In the genomic region with DNA sequence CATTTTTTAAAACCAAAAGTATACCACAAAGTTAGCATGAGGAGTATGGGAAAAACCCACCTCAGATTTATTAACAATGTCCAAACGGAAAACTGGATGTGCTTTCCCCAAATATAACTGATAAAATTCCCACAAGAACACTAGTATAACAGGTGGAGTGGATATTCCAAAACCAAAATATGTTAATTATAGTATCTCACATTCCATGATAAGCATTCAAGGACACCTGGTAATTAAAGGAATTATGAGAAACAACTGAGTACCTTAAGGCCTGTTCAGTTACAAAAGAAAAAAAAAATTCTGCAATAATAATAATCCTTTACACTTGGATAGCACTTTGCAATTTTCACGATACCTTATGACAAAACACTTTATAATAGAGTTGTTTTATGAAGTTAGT, we compare ENCODE assay signal across 8 cellular contexts. TPM values are rescaled to one million over a fixed set of nuclear protein-coding genes. Genes with fewer than 3 reads are reported as not detected.
DNase-seq lines count a peak whose midpoint lies in the region; ATAC-seq and TF ChIP-seq lines count a peak whose summit lies in the region.

No MANE protein-coding gene starts in this region.

- peak overlapping the region; percentile 93 for H3K4me3 Mint-ChIP-seq in stimulated activated naive CD8-positive, alpha-beta T cell treated with anti-CD3 and anti-CD28 coated beads, Interleukin-15, Interleukin-2, amounts not matched to agents 100 ng/mL and 50 ng/mL, for 24 hours
- peak overlapping the region; percentile 100 for H3K4me3 Mint-ChIP-seq in activated CD4-positive, alpha-beta memory T cell treated with anti-CD3 and anti-CD28 coated beads, Interleukin-2, amount 10 ng/mL, durations not matched to agents 7 days and 5 days

- H3K27me3 Mint-ChIP-seq in stimulated activated naive CD8-positive, alpha-beta T cell treated with anti-CD3 and anti-CD28 coated beads, Interleukin-15, Interleukin-2, amounts not matched to agents 100 ng/mL and 50 ng/mL, for 24 hours = no peaks in the 10 kb centered on the region
- no peaks in the 10 kb centered on the region for H3K27me3 Mint-ChIP-seq in activated CD4-positive, alpha-beta memory T cell treated with anti-CD3 and anti-CD28 coated beads, Interleukin-2, amount 10 ng/mL, durations not matched to agents 7 days and 5 days

- POLR2A ChIA-PET in activated CD4-positive, alpha-beta memory T cell treated with anti-CD3 and anti-CD28 coated beads, Interleukin-2, amount 10 ng/mL, durations not matched to agents 7 days and 5 days (lab: Charles Lee) = interaction anchor here (1.0 to 14.8 kb wide), 7 partner anchors 52 to 674 kb away, joined by 3 to 813 read pairs (median 27); a partner anchor contains a TSS

- H3K27ac Mint-ChIP-seq in stimulated activated naive CD8-positive, alpha-beta T cell treated with anti-CD3 and anti-CD28 coated beads, Interleukin-15, Interleukin-2, amounts not matched to agents 100 ng/mL and 50 ng/mL, for 24 hours = no peak overlapping the region
- H3K27ac Mint-ChIP-seq in activated CD4-positive, alpha-beta memory T cell treated with anti-CD3 and anti-CD28 coated beads, Interleukin-2, amount 10 ng/mL, durations not matched to agents 7 days and 5 days = no peak overlapping the region

- no peak for TF ChIP-seq POLR2A in GM18505 (IDR thresholded peaks at IDR 0.05; ENCODE audit: borderline replicate concordance, extremely low read depth, insufficient read depth, insufficient read length)

- H3K9me3 ChIP-seq in iPS-18c (ENCODE audit: control insufficient read depth, insufficient read depth, low read length) = no peaks in the 10 kb centered on the region

- CTCF ChIA-PET in activated CD4-positive, alpha-beta memory T cell treated with anti-CD3 and anti-CD28 coated beads, Interleukin-2, amount 10 ng/mL, durations not matched to agents 7 days and 5 days (lab: Charles Lee) = interaction anchor here (2.0 to 4.5 kb wide), 3 partner anchors 59 to 131 kb away, joined by 8 to 56 read pairs (median 40); a partner anchor contains a TSS

- peaks cover 39% of the 10 kb centered on the region for H3K4me1 Mint-ChIP-seq in stimulated activated naive CD8-positive, alpha-beta T cell treated with anti-CD3 and anti-CD28 coated beads, Interleukin-15, Interleukin-2, amounts not matched to agents 100 ng/mL and 50 ng/mL, for 24 hours (ENCODE audit: low read depth)
- H3K4me1 Mint-ChIP-seq in activated CD4-positive, alpha-beta memory T cell treated with anti-CD3 and anti-CD28 coated beads, Interleukin-2, amount 10 ng/mL, durations not matched to agents 7 days and 5 days = peaks cover 47% of the 10 kb centered on the region

- no peak for ATAC-seq in stimulated activated naive CD8-positive, alpha-beta T cell treated with anti-CD3 and anti-CD28 coated beads, Interleukin-15, Interleukin-2, amounts not matched to agents 100 U/mL and 50 U/mL, for 24 hours
- ATAC-seq in GM19463 (IDR thresholded peaks at IDR 0.05; ENCODE audit: unreplicated experiment) (no peak), GM18505 (IDR thresholded peaks at IDR 0.05; ENCODE audit: unreplicated experiment) (no peak), HG02885 (IDR thresholded peaks at IDR 0.05; ENCODE audit: poor library complexity, unreplicated experiment) (no peak)

- DNase-seq in stimulated activated naive CD8-positive, alpha-beta T cell treated with anti-CD3 and anti-CD28 coated beads, Interleukin-15, Interleukin-2, amounts not matched to agents 100 U/mL and 50 U/mL, for 24 hours = no peak
- DNase-seq in activated CD4-positive, alpha-beta memory T cell treated with anti-CD3 and anti-CD28 coated beads, Interleukin-2, amount 10 ng/mL, durations not matched to agents 7 days and 5 days = no peak
- DNase-seq in hepatic stellate cell (ENCODE audit: low spot score) = no peak

- no peaks in the 10 kb centered on the region for H3K9me3 Mint-ChIP-seq in stimulated activated naive CD8-positive, alpha-beta T cell treated with anti-CD3 and anti-CD28 coated beads, Interleukin-15, Interleukin-2, amounts not matched to agents 100 ng/mL and 50 ng/mL, for 24 hours
- peaks cover 2% of the 10 kb centered on the region for H3K9me3 Mint-ChIP-seq in activated CD4-positive, alpha-beta memory T cell treated with anti-CD3 and anti-CD28 coated beads, Interleukin-2, amount 10 ng/mL, durations not matched to agents 7 days and 5 days

- H3K36me3 Mint-ChIP-seq in stimulated activated naive CD8-positive, alpha-beta T cell treated with anti-CD3 and anti-CD28 coated beads, Interleukin-15, Interleukin-2, amounts not matched to agents 100 ng/mL and 50 ng/mL, for 24 hours (ENCODE audit: low read depth) = no peaks in the 10 kb centered on the region
- H3K36me3 Mint-ChIP-seq in activated CD4-positive, alpha-beta memory T cell treated with anti-CD3 and anti-CD28 coated beads, Interleukin-2, amount 10 ng/mL, durations not matched to agents 7 days and 5 days (ENCODE audit: low read depth) = peaks cover 17% of the 10 kb centered on the region

- H3K4me3 ChIP-seq in iPS-18c (ENCODE audit: insufficient read depth, low read depth, low read length) = peak overlapping the region; percentile 94; the same call in 1 of the 2 replicates

RNA-seq across cellular contexts. Expression of a gene that starts 1.9 kb away (rescaled TPM):
- 10 to 100 TPM; 30.8 to 33.2 TPM for total RNA-seq in activated CD4-positive, alpha-beta memory T cell treated with anti-CD3 and anti-CD28 coated beads, Interleukin-2, amount 10 ng/mL, durations not matched to agents 7 days and 5 days
